19 cellular contexts compared by ENCODE assay signal in the genomic region with DNA sequence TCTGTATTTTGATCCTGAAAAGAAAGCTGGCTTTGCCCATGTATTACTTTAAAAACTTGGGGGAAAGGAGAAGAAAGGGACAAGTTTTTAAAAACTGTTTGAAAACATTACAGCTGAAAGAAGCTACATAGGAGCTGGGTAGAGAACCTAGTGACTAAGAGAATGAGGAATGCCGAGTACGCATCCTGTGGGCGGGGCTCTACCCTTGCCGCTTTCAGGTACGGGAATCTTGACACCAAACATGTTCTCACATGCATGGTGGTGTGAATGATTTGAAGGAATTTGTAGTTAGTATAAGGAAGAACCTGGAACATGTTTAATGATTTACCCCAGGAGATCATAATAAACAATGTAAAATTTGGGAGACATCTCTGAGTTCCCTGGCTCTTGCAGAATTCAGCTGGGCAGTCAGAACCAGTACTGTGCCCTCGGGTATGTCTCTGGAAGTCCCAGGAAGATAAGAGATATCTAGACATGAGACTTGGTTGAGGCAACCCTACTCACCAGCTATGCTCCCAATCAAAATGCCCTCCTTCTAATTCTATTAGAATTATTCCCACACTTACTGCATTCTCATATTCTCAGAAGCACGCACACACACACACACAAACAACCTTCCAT. TPM values are rescaled to one million over a fixed set of nuclear protein-coding genes. Genes with fewer than 3 reads are reported as not detected.
A peak's percentile ranks its signal among the peaks of the same experiment; 100 is the strongest.
DNase-seq lines count a peak whose midpoint lies in the region; ATAC-seq, FAIRE-seq and TF ChIP-seq lines count a peak whose summit lies in the region.
"Had no signal": no experiment of that assay in that cellular context is flagged by ENCODE, and none has a peak within 500 bp of the region (broad histone marks: within the 10 kb centered on the region; RNA-seq: fewer than 3 reads in every experiment).

No MANE protein-coding gene starts in this region.

- H3F3A ChIP-seq in PC-9 (ENCODE audit: insufficient read depth, low read depth), result no peaks in the 10 kb centered on the region

- H3K27ac ChIP-seq in PC-9, result no peak overlapping the region
- H3K27ac ChIP-seq in skin epidermis, result peak overlapping the region in 15 of 21 experiments; percentile 5 to 76 (median 63)
- H3K27ac ChIP-seq: KMS-11, sigmoid colon had no signal

- DNase-seq in H54 (ENCODE audit: insufficient read length, low spot score), result peak; percentile 55
- DNase-seq in PC-9, result peak; percentile 63 to 69
- DNase-seq: activated CD4-positive, CD25-positive, alpha-beta regulatory T cell; activated T-cell treated with anti-CD3 and anti-CD28 coated beads, Interleukin-2, amount 50 U/mL, for 1 hour; CD4-positive, alpha-beta memory T cell; foreskin melanocyte; left colon; natural killer cell; NCI-H2029; sigmoid colon; stimulated activated naive CD8-positive, alpha-beta T cell treated with anti-CD3 and anti-CD28 coated beads, Interleukin-15, amount 100 ng/mL, for 72 hours had no signal

- ATAC-seq in esophagus mucosa (peak; percentile 95), HG02981 (IDR thresholded peaks at IDR 0.05; ENCODE audit: unreplicated experiment) (no peak), GM19395 (IDR thresholded peaks at IDR 0.05; ENCODE audit: unreplicated experiment) (no peak), GM21381 (IDR thresholded peaks at IDR 0.05; ENCODE audit: unreplicated experiment) (no peak), HG02840 (IDR thresholded peaks at IDR 0.05; ENCODE audit: low FRiP score, unreplicated experiment) (no peak)
- ATAC-seq: left colon; natural killer cell; SK-N-SH treated with all-trans-retinoic acid at 6 μM for 48 hours; stimulated activated naive CD8-positive, alpha-beta T cell treated with anti-CD3 and anti-CD28 coated beads, Interleukin-15, amount 100 ng/mL, for 72 hours had no signal

- POLR2A ChIA-PET in PC-9 (lab: Charles Lee; ENCODE audit: unreplicated experiment), result interaction anchor here (0.7 kb wide), 1 partner anchor 241 kb away, joined by 5 read pairs; no protein-coding TSS in a partner anchor

- H3K9me2 ChIP-seq in PC-9 (ENCODE audit: insufficient read depth), result no peaks in the 10 kb centered on the region

- H2AFZ ChIP-seq in PC-9, result no peak overlapping the region

- H3K4me3 ChIP-seq in PC-9, result no peak overlapping the region
- no peak overlapping the region for H3K4me3 ChIP-seq in skin epidermis
- H3K4me3 ChIP-seq: sigmoid colon had no signal

- BruUV-seq in PC-9 (replicated peaks; lab: Mats Ljungman, UMichigan), result no TSS peak

- H3K36me3 ChIP-seq in PC-9 (ENCODE audit: low read depth), result no peaks in the 10 kb centered on the region
- H3K36me3 ChIP-seq: sigmoid colon had no signal

- no peaks in the 10 kb centered on the region for H3K9me3 ChIP-seq in PC-9 (ENCODE audit: insufficient read depth, low read depth)
- H3K9me3 ChIP-seq: sigmoid colon had no signal

- TF ChIP-seq POLR2A in H54 (IDR thresholded peaks at IDR 0.05; ENCODE audit: low read depth, low read length), result no peak

- TF ChIP-seq CTCF in PC-9 (conservative IDR thresholded peaks at IDR 0.05), result no peak

- intact Hi-C loops in PC-9 (cut with micrococcal nuclease; ENCODE audit: unreplicated experiment), result loop anchor here (2.0 kb wide), 1 partner anchor 47 kb away; no protein-coding TSS in a partner anchor

- peak; percentile 91 for FAIRE-seq in H54 (lab: Jason Lieb, UNC)

- H3K27me3 ChIP-seq in PC-9 (ENCODE audit: insufficient read depth, low read depth), result no peaks in the 10 kb centered on the region
- H3K27me3 ChIP-seq: sigmoid colon had no signal

- no peaks in the 10 kb centered on the region for H4K20me1 ChIP-seq in PC-9 (ENCODE audit: insufficient read depth)

- no peaks in the 10 kb centered on the region for H3K79me2 ChIP-seq in PC-9 (ENCODE audit: low read depth)

- CTCF ChIA-PET in PC-9 (lab: Charles Lee), result no interaction called here

- H3K4me2 ChIP-seq in PC-9, result no peak overlapping the region
- H3K4me2 ChIP-seq: KMS-11 had no signal

- 0 out of 2 replicates have a peak, but pooled peaks cover 5% of the 10 kb centered on the region for H3K4me1 ChIP-seq in PC-9 (replicated peaks; ENCODE audit: insufficient read depth)
- H3K4me1 ChIP-seq: sigmoid colon had no signal

RNA-seq across cellular contexts. Expression of gene TGFA, which starts 16.5 kb away (rescaled TPM):
- total RNA-seq in PC-9 (2021) (27.7 and 36.4 TPM in 2 replicates), esophagus mucosa (42.6 TPM)
